Comparison of ENCODE assay signal across 13 cellular contexts in the genomic region with DNA sequence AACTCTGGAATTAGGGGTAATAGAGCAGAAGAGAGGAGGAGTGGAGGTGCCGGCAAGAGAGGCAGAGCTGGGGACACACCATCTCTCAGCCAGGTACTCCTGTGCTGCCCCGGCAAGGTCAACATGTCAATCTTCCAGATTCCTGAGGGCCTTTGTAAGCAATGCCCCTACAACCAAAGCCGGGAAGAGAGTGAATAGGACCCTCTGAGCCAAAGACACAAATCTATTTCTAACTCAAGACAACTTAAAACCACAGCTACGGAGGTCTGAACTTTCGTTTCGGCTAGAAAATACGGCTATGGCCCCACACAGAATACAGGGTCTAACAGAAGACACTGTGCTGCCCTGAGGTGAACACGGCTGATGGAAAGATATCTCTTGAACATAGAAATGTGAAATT.
DNase-seq lines count a peak whose midpoint lies in the region; ATAC-seq and TF ChIP-seq lines count a peak whose summit lies in the region.
"Had no signal": no experiment of that assay in that cellular context is flagged by ENCODE, and none has a peak within 500 bp of the region (broad histone marks: within the 10 kb centered on the region; RNA-seq: fewer than 3 reads in every experiment).

No MANE protein-coding gene starts in this region.

- no peaks in the 10 kb centered on the region for H3K9me3 ChIP-seq in left ventricle myocardium inferior (replicated peaks)
- no peaks in the 10 kb centered on the region for H3K9me3 ChIP-seq in naive thymus-derived CD4-positive, alpha-beta T cell (ENCODE audit: control insufficient read depth in 2 of 3, low read length in 3 of 3)

- no peaks in the 10 kb centered on the region for H3K36me3 ChIP-seq in left ventricle myocardium inferior
- no peaks in the 10 kb centered on the region for H3K36me3 ChIP-seq in naive thymus-derived CD4-positive, alpha-beta T cell (ENCODE audit: control insufficient read depth in 2 of 3, insufficient read depth in 3 of 3, low read length in 3 of 3)

- no peaks in the 10 kb centered on the region for H3K27me3 Mint-ChIP-seq in activated naive CD8-positive, alpha-beta T cell treated with anti-CD3 and anti-CD28 coated beads, Interleukin-2, amount 50 U/mL, for 24 hours
- no peaks in the 10 kb centered on the region for H3K27me3 Mint-ChIP-seq in naive thymus-derived CD4-positive, alpha-beta T cell

- peak overlapping the region; percentile 94 for H3K27ac Mint-ChIP-seq in activated naive CD8-positive, alpha-beta T cell treated with anti-CD3 and anti-CD28 coated beads, Interleukin-2, amount 50 U/mL, for 24 hours
- peak overlapping the region; percentile 94 to 99 (median 97) for H3K27ac Mint-ChIP-seq in naive thymus-derived CD4-positive, alpha-beta T cell

- H3K9me3 Mint-ChIP-seq in activated naive CD8-positive, alpha-beta T cell treated with anti-CD3 and anti-CD28 coated beads, Interleukin-2, amount 50 U/mL, for 24 hours = no peaks in the 10 kb centered on the region
- H3K9me3 Mint-ChIP-seq in naive thymus-derived CD4-positive, alpha-beta T cell = peaks cover 0 to 2% (median 0%) of the 10 kb centered on the region in 11 donors

- no peak for TF ChIP-seq CTCF in left ventricle myocardium inferior (IDR thresholded peaks at IDR 0.05; ENCODE audit: borderline replicate concordance)

- intact Hi-C loops in left ventricle myocardium inferior (cut with micrococcal nuclease) (no loop called here), left ventricle myocardium superior (cut with micrococcal nuclease) (no loop called here)
- intact Hi-C loops in naive thymus-derived CD4-positive, alpha-beta T cell (cut with micrococcal nuclease) = no loop called here

- no peaks in the 10 kb centered on the region for H3K27me3 ChIP-seq in left ventricle myocardium inferior (ENCODE audit: low read depth)
- no peaks in the 10 kb centered on the region for H3K27me3 ChIP-seq in naive thymus-derived CD4-positive, alpha-beta T cell (ENCODE audit: control insufficient read depth in 2 of 2, insufficient read depth in 2 of 2, low read length in 2 of 2)

- H3K36me3 Mint-ChIP-seq in activated naive CD8-positive, alpha-beta T cell treated with anti-CD3 and anti-CD28 coated beads, Interleukin-2, amount 50 U/mL, for 24 hours (ENCODE audit: low read depth) = no peaks in the 10 kb centered on the region
- peaks cover 0 to 44% (median 16%) of the 10 kb centered on the region in 5 donors for H3K36me3 Mint-ChIP-seq in naive thymus-derived CD4-positive, alpha-beta T cell

- H3K4me1 ChIP-seq in left ventricle myocardium inferior = peaks cover 59% of the 10 kb centered on the region
- peaks cover 85 to 92% of the 10 kb centered on the region in 2 donors for H3K4me1 ChIP-seq in naive thymus-derived CD4-positive, alpha-beta T cell (ENCODE audit: control insufficient read depth in 2 of 2, insufficient read depth in 2 of 2, low read length in 2 of 2)

- H3K4me3 ChIP-seq in left ventricle myocardium inferior = no peak overlapping the region
- H3K4me3 ChIP-seq in naive thymus-derived CD4-positive, alpha-beta T cell (ENCODE audit: low read length) = peak overlapping the region; percentile 59

- ATAC-seq in left ventricle myocardium superior = no peak
- ATAC-seq in activated naive CD8-positive, alpha-beta T cell treated with anti-CD3 and anti-CD28 coated beads, Interleukin-2, amount 50 U/mL, for 24 hours = no peak
- no peak for ATAC-seq in naive thymus-derived CD4-positive, alpha-beta T cell
- ATAC-seq in SK-N-SH treated with all-trans-retinoic acid at 6 μM for 48 hours = no peak
- no peak for ATAC-seq in GM21447 (IDR thresholded peaks at IDR 0.05; ENCODE audit: unreplicated experiment)
- ATAC-seq: left cardiac atrium had no signal

- peaks cover 88% of the 10 kb centered on the region for H3K4me1 Mint-ChIP-seq in activated naive CD8-positive, alpha-beta T cell treated with anti-CD3 and anti-CD28 coated beads, Interleukin-2, amount 50 U/mL, for 24 hours
- peaks cover 65 to 98% (median 89%) of the 10 kb centered on the region in 7 donors for H3K4me1 Mint-ChIP-seq in naive thymus-derived CD4-positive, alpha-beta T cell

- POLR2A ChIA-PET in naive thymus-derived CD4-positive, alpha-beta T cell (lab: Charles Lee) = interaction anchor here (0.6 to 10.2 kb wide), 14 partner anchors 7 to 79 kb away, joined by 3 to 115 read pairs (median 4); partner anchors contain the start of gene SERINC5

- no peak for DNase-seq in left ventricle myocardium inferior
- no peak for DNase-seq in left ventricle myocardium superior
- no peak for DNase-seq in activated naive CD8-positive, alpha-beta T cell treated with anti-CD3 and anti-CD28 coated beads, Interleukin-2, amount 50 U/mL, for 24 hours
- no peak for DNase-seq in naive thymus-derived CD4-positive, alpha-beta T cell
- DNase-seq in D341Med (ENCODE audit: low spot score) = no peak
- DNase-seq in activated CD4-positive, CD25-positive, alpha-beta regulatory T cell (lab: John Stamatoyannopoulos, UW) = no peak
- DNase-seq: AML-193, HCEC 1CT, left cardiac atrium, MM.1S, NCI-H446 treated with DMSO at 0.1 percent for 48 hours had no signal

- CTCF ChIA-PET in naive thymus-derived CD4-positive, alpha-beta T cell (lab: Charles Lee) = interaction anchor here (0.8 to 2.0 kb wide), 2 partner anchors 16 to 50 kb away, joined by 3 to 6 read pairs; no protein-coding TSS in a partner anchor

- H3K4me3 Mint-ChIP-seq in activated naive CD8-positive, alpha-beta T cell treated with anti-CD3 and anti-CD28 coated beads, Interleukin-2, amount 50 U/mL, for 24 hours = peak overlapping the region; percentile 83
- H3K4me3 Mint-ChIP-seq in naive thymus-derived CD4-positive, alpha-beta T cell = peak overlapping the region; percentile 83 to 100 (median 92)

- peak overlapping the region; percentile 33 for H3K27ac ChIP-seq in left ventricle myocardium inferior (replicated peaks)
- H3K27ac ChIP-seq in naive thymus-derived CD4-positive, alpha-beta T cell (ENCODE audit: low read depth, low read length) = peak overlapping the region; percentile 79

TF ChIP-seq in SK-N-SH treated with all-trans-retinoic acid at 6 μM for 48 hours, 23 proteins besides CTCF, POLR2A, EP300 and RAD21:
- TF ChIP-seq ZC3H10 (CRISPR knock-in tag; IDR thresholded peaks at IDR 0.05) (no peak), TCF4 (CRISPR knock-in tag; IDR thresholded peaks at IDR 0.05; ENCODE audit: borderline replicate concordance) (no peak), TOX (CRISPR knock-in tag; IDR thresholded peaks at IDR 0.05; ENCODE audit: borderline replicate concordance) (no peak), ZFP30 (CRISPR knock-in tag; IDR thresholded peaks at IDR 0.05) (no peak), ZNF565 (CRISPR knock-in tag; conservative IDR thresholded peaks at IDR 0.05; ENCODE audit: low read depth) (no peak), RARB (CRISPR knock-in tag; IDR thresholded peaks at IDR 0.05) (no peak)
TF ChIP-seq in SK-N-SH treated with all-trans-retinoic acid at 6 μM for 48 hours: peak in this region for 0.
